9 cellular contexts compared by ENCODE assay signal in the genomic region with DNA sequence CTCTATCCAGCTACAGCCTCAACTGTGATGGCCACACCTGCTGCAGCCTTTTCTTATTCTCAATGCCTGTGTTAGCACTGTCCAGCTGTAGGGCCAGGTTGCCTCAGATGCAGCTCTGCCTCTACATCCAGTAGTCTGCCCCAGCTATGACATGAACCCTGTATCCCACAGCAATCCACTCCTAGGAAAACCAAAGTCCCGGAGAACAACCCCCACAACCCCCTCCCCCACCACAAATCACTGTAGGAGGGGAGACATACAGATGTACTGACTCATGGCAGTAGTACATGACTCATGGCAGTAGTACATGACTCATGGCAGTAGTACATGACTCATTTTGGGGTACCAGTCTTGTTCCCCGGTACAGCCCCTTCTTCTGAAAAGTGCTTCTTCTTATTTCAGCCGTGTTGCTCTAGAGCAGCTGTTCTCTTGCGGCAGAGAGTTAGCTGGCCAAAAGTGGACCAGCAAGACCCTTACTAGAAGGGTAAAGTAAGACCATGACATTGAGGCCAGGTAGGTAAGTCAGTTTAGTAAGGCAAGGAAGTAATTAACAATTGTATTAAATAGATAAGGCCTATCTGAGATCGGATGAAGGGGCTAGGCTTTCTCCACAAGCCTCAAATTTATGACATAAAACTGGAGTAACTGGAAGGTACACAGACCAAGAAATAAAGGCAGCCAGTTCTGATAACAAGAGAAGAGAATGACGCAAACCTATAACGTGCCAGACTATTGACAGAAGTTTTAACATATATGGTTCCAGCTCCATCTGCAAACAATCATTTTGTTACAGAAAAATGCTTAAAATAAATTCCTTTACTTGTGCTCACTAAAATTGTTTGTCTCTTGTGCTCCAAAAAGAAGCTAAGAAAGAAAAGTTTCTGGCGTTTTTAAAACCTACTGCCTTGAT.
DNase-seq lines count a peak whose midpoint lies in the region; ATAC-seq, FAIRE-seq and TF ChIP-seq lines count a peak whose summit lies in the region.
"Had no signal": no experiment of that assay in that cellular context is flagged by ENCODE, and none has a peak within 500 bp of the region (broad histone marks: within the 10 kb centered on the region; RNA-seq: fewer than 3 reads in every experiment).

No MANE protein-coding gene starts in this region.

- peak; percentile 89 for ATAC-seq in HG02973 (IDR thresholded peaks at IDR 0.05; ENCODE audit: unreplicated experiment)
- peak; percentile 51 for ATAC-seq in stimulated activated naive CD8-positive, alpha-beta T cell treated with anti-CD3 and anti-CD28 coated beads, Interleukin-15, Interleukin-2, amounts not matched to agents 100 U/mL and 50 U/mL, for 24 hours
- ATAC-seq in pancreas, result no peak

- CTCF ChIA-PET in activated CD4-positive, alpha-beta memory T cell treated with anti-CD3 and anti-CD28 coated beads, Interleukin-2, amount 10 ng/mL, durations not matched to agents 7 days and 5 days (lab: Charles Lee), result no interaction called here

- no peaks in the 10 kb centered on the region for H3K9me3 ChIP-seq in pancreas

- H3K4me1 ChIP-seq in pancreas, result no peaks in the 10 kb centered on the region
- H3K4me1 ChIP-seq: BLaER1 treated with 17β-estradiol and CSF1 and Interleukin-3, amounts not matched to agents 10 nM and 100 nM had no signal

- no peak for FAIRE-seq in pancreas (lab: Jason Lieb, UNC)

- in situ Hi-C loops in KBM-7 (cut with MboI; ENCODE audit: low pct_unique_long_range_greater_than_20kb, low sequenced_read_pairs), result no loop called here

- no peaks in the 10 kb centered on the region for H3K36me3 Mint-ChIP-seq in activated T-cell treated with anti-CD3 and anti-CD28 coated beads, Interleukin-2, amount 50 U/mL, for 24 hours (ENCODE audit: low read depth)
- H3K36me3 Mint-ChIP-seq in activated CD4-positive, alpha-beta memory T cell treated with anti-CD3 and anti-CD28 coated beads, Interleukin-2, amount 10 ng/mL, durations not matched to agents 7 days and 5 days (ENCODE audit: low read depth), result no peaks in the 10 kb centered on the region

- intact Hi-C loops in pancreas (cut with DNase I), result no loop called here

- no peaks in the 10 kb centered on the region for H3K27me3 ChIP-seq in pancreas
- H3K27me3 ChIP-seq: BLaER1 treated with 17β-estradiol and CSF1 and Interleukin-3, amounts not matched to agents 10 nM and 100 nM had no signal

- POLR2A ChIA-PET in activated CD4-positive, alpha-beta memory T cell treated with anti-CD3 and anti-CD28 coated beads, Interleukin-2, amount 10 ng/mL, durations not matched to agents 7 days and 5 days (lab: Charles Lee), result no interaction called here

- no peaks in the 10 kb centered on the region for H3K36me3 ChIP-seq in pancreas
- H3K36me3 ChIP-seq: BLaER1 treated with 17β-estradiol and CSF1 and Interleukin-3, amounts not matched to agents 10 nM and 100 nM had no signal

- no peak for TF ChIP-seq CTCF in pancreas (IDR thresholded peaks at IDR 0.05)

- no peak overlapping the region for H3K4me3 ChIP-seq in pancreas
- H3K4me3 ChIP-seq: BLaER1 treated with 17β-estradiol and CSF1 and Interleukin-3, amounts not matched to agents 10 nM and 100 nM had no signal

- no peak for DNase-seq in activated T-cell treated with anti-CD3 and anti-CD28 coated beads, Interleukin-2, amount 50 U/mL, for 24 hours
- no peak for DNase-seq in activated T-cell treated with anti-CD3 and anti-CD28 coated beads, Interleukin-2, amount 50 U/mL, for 1 hour
- peak; percentile 18 for DNase-seq in activated CD4-positive, alpha-beta memory T cell treated with anti-CD3 and anti-CD28 coated beads, Interleukin-2, amount 10 ng/mL, durations not matched to agents 7 days and 5 days
- peak; percentile 9 for DNase-seq in stimulated activated naive CD8-positive, alpha-beta T cell treated with anti-CD3 and anti-CD28 coated beads, Interleukin-15, Interleukin-2, amounts not matched to agents 100 U/mL and 50 U/mL, for 24 hours
- no peak for DNase-seq in pancreas
- no peak for DNase-seq in foreskin melanocyte
- no peak for DNase-seq in KBM-7

- 50 to 51% methylated on average over 8 of the region's 8 CpGs for WGBS in pancreas, 2 donors

- H3K27me3 Mint-ChIP-seq in activated T-cell treated with anti-CD3 and anti-CD28 coated beads, Interleukin-2, amount 50 U/mL, for 24 hours, result no peaks in the 10 kb centered on the region
- H3K27me3 Mint-ChIP-seq in activated CD4-positive, alpha-beta memory T cell treated with anti-CD3 and anti-CD28 coated beads, Interleukin-2, amount 10 ng/mL, durations not matched to agents 7 days and 5 days, result no peaks in the 10 kb centered on the region

- no peak overlapping the region for H3K27ac ChIP-seq in pancreas
- H3K27ac ChIP-seq: BLaER1 treated with 17β-estradiol and CSF1 and Interleukin-3, amounts not matched to agents 10 nM and 100 nM had no signal

- peak overlapping the region; percentile 15 for H3K27ac Mint-ChIP-seq in activated T-cell treated with anti-CD3 and anti-CD28 coated beads, Interleukin-2, amount 50 U/mL, for 24 hours
- H3K27ac Mint-ChIP-seq in activated CD4-positive, alpha-beta memory T cell treated with anti-CD3 and anti-CD28 coated beads, Interleukin-2, amount 10 ng/mL, durations not matched to agents 7 days and 5 days, result peak overlapping the region; percentile 16

- peaks cover 2% of the 10 kb centered on the region for H3K9me3 Mint-ChIP-seq in activated T-cell treated with anti-CD3 and anti-CD28 coated beads, Interleukin-2, amount 50 U/mL, for 24 hours
- H3K9me3 Mint-ChIP-seq in activated CD4-positive, alpha-beta memory T cell treated with anti-CD3 and anti-CD28 coated beads, Interleukin-2, amount 10 ng/mL, durations not matched to agents 7 days and 5 days, result peaks cover 2% of the 10 kb centered on the region

- no peak overlapping the region for H3K4me3 Mint-ChIP-seq in activated T-cell treated with anti-CD3 and anti-CD28 coated beads, Interleukin-2, amount 50 U/mL, for 24 hours
- H3K4me3 Mint-ChIP-seq in activated CD4-positive, alpha-beta memory T cell treated with anti-CD3 and anti-CD28 coated beads, Interleukin-2, amount 10 ng/mL, durations not matched to agents 7 days and 5 days, result no peak overlapping the region

- peaks cover 6% of the 10 kb centered on the region for H3K4me1 Mint-ChIP-seq in activated T-cell treated with anti-CD3 and anti-CD28 coated beads, Interleukin-2, amount 50 U/mL, for 24 hours (ENCODE audit: low read depth)
- peaks cover 15% of the 10 kb centered on the region for H3K4me1 Mint-ChIP-seq in activated CD4-positive, alpha-beta memory T cell treated with anti-CD3 and anti-CD28 coated beads, Interleukin-2, amount 10 ng/mL, durations not matched to agents 7 days and 5 days

Comparison
In these comparisons a context has a peak if more than half of its experiments do, and no peak if none do; other contexts are left out.
1. DNase-seq: peak in activated CD4-positive, alpha-beta memory T cell treated with anti-CD3 and anti-CD28 coated beads, Interleukin-2, amount 10 ng/mL, durations not matched to agents 7 days and 5 days (single experiment) and stimulated activated naive CD8-positive, alpha-beta T cell treated with anti-CD3 and anti-CD28 coated beads, Interleukin-15, Interleukin-2, amounts not matched to agents 100 U/mL and 50 U/mL, for 24 hours (single experiment); none in activated T-cell treated with anti-CD3 and anti-CD28 coated beads, Interleukin-2, amount 50 U/mL, for 24 hours (single experiment), activated T-cell treated with anti-CD3 and anti-CD28 coated beads, Interleukin-2, amount 50 U/mL, for 1 hour (single experiment), pancreas (0 of 6), foreskin melanocyte (single experiment) and KBM-7 (single experiment).
2. ATAC-seq: peak in HG02973 (single experiment) and stimulated activated naive CD8-positive, alpha-beta T cell treated with anti-CD3 and anti-CD28 coated beads, Interleukin-15, Interleukin-2, amounts not matched to agents 100 U/mL and 50 U/mL, for 24 hours (single experiment); none in pancreas (0 of 4).